Comparison of ENCODE assay signal across 8 cellular contexts in the genomic region with DNA sequence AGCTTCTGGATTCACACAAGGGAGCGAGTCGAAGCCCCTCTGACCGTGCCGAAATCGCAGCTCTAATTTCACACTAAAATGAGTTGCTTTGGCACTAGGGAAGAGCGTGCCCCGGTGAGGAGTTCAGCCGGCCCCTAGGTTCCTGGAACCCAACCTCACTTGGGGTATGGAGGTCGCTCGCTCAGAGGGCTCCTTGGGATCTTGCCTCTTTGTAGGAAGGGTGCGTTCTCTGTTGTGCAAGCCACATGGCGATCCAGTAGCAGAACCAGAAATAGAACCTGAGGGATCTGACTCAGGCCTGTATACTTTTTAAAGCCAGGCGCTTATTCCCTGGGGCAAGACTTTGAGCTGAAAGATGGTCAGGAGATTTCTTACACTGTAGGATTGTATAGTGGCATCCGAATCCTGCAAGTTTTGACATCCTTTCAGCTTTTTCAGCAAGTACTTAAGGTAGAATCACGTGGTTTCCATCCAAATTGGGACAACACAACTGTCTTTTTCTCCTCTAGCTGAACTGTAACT. TPM values are rescaled to one million over a fixed set of nuclear protein-coding genes. Genes with fewer than 3 reads are reported as not detected.
DNase-seq lines count a peak whose midpoint lies in the region; ATAC-seq and TF ChIP-seq lines count a peak whose summit lies in the region.

No MANE protein-coding gene starts in this region.

- H3K27ac Mint-ChIP-seq in activated CD4-positive, alpha-beta T cell treated with anti-CD3 and anti-CD28 coated beads, Interleukin-2, amount 10 ng/mL, durations not matched to agents 24 days and 14 days = peak overlapping the region; percentile 93
- peak overlapping the region; percentile 92 for H3K27ac Mint-ChIP-seq in activated naive CD8-positive, alpha-beta T cell

- intact Hi-C loops in activated CD4-positive, alpha-beta T cell treated with anti-CD3 and anti-CD28 coated beads, Interleukin-2, amount 10 ng/mL, durations not matched to agents 24 days and 14 days (cut with micrococcal nuclease) = loop anchor here (5.0 kb wide), 3 partner anchors 216 to 696 kb away; partner anchors contain the start of genes INSM1 and NAA20

- peaks cover 7% of the 10 kb centered on the region for H3K36me3 Mint-ChIP-seq in activated CD4-positive, alpha-beta T cell treated with anti-CD3 and anti-CD28 coated beads, Interleukin-2, amount 10 ng/mL, durations not matched to agents 24 days and 14 days (ENCODE audit: low read depth)
- H3K36me3 Mint-ChIP-seq in activated naive CD8-positive, alpha-beta T cell = no peaks in the 10 kb centered on the region

- peaks cover 3% of the 10 kb centered on the region for H3K27me3 Mint-ChIP-seq in activated CD4-positive, alpha-beta T cell treated with anti-CD3 and anti-CD28 coated beads, Interleukin-2, amount 10 ng/mL, durations not matched to agents 24 days and 14 days
- no peaks in the 10 kb centered on the region for H3K27me3 Mint-ChIP-seq in activated naive CD8-positive, alpha-beta T cell

- H3K4me3 Mint-ChIP-seq in activated CD4-positive, alpha-beta T cell treated with anti-CD3 and anti-CD28 coated beads, Interleukin-2, amount 10 ng/mL, durations not matched to agents 24 days and 14 days = peak overlapping the region; percentile 93
- H3K4me3 Mint-ChIP-seq in activated naive CD8-positive, alpha-beta T cell = peak overlapping the region; percentile 91

- DNase-seq in activated CD4-positive, alpha-beta T cell treated with anti-CD3 and anti-CD28 coated beads, Interleukin-2, amount 10 ng/mL, durations not matched to agents 24 days and 14 days = no peak
- no peak for DNase-seq in activated CD4-positive, alpha-beta T cell treated with anti-CD3 and anti-CD28 coated beads for 1 hour
- DNase-seq in NCI-H526 treated with DMSO at 0.1 percent for 48 hours (lab: John Stamatoyannopoulos, UW) (no peak), GM13976 (ENCODE audit: low spot score) (no peak)

- H3K36me3 ChIP-seq in iPS-20b (ENCODE audit: insufficient read depth, low read depth, low read length) (no peaks in the 10 kb centered on the region), stomach smooth muscle (ENCODE audit: control insufficient read depth in 2 of 2, insufficient read depth in 2 of 2, low read length in 2 of 2) (no peaks in the 10 kb centered on the region)

- peak overlapping the region; percentile 82 for H3K4me3 ChIP-seq in iPS-20b (ENCODE audit: low read length)
- H3K4me3 ChIP-seq in stomach smooth muscle (ENCODE audit: low read length in 2 of 2) = peak overlapping the region; percentile 64 to 83

- no peak for ATAC-seq in GM19324 (IDR thresholded peaks at IDR 0.05; ENCODE audit: low FRiP score, unreplicated experiment)

- in situ Hi-C loops in GM13976 (cut with MboI; ENCODE audit: low sequenced_read_pairs, unreplicated experiment) = no loop called here

- TF ChIP-seq CTCF in GM13976 (IDR thresholded peaks at IDR 0.05; ENCODE audit: borderline replicate concordance, control extremely low read depth, extremely low read depth, insufficient read depth, missing control alignments) = no peak

- H3K27ac ChIP-seq in iPS-20b (ENCODE audit: low read length) (peak overlapping the region; percentile 51), stomach smooth muscle (ENCODE audit: low read length) (peak overlapping the region; percentile 75)

- H3K27me3 ChIP-seq in iPS-20b (ENCODE audit: insufficient read depth, low read length) = no peaks in the 10 kb centered on the region
- H3K27me3 ChIP-seq in stomach smooth muscle (ENCODE audit: control insufficient read depth in 1 of 2, insufficient read depth in 2 of 2, low read length in 2 of 2) = no peaks in the 10 kb centered on the region

- H3K9me3 ChIP-seq in iPS-20b (ENCODE audit: insufficient read depth, low read depth, low read length) (no peaks in the 10 kb centered on the region), stomach smooth muscle (ENCODE audit: control insufficient read depth in 2 of 2, low read length in 2 of 2) (no peaks in the 10 kb centered on the region)

- peak overlapping the region; percentile 84; the same call in 1 of the 2 replicates for H3K9ac ChIP-seq in iPS-20b (ENCODE audit: low read depth, low read length)
- H3K9ac ChIP-seq in stomach smooth muscle (ENCODE audit: low read length in 2 of 2) = peak overlapping the region; percentile 49 to 74

- H3K4me1 ChIP-seq in iPS-20b (ENCODE audit: insufficient read depth, low read length) = peaks cover 14% of the 10 kb centered on the region
- peaks cover 11% of the 10 kb centered on the region for H3K4me1 ChIP-seq in stomach smooth muscle (ENCODE audit: control insufficient read depth, insufficient read depth, low read length)

- H3K9me3 Mint-ChIP-seq in activated CD4-positive, alpha-beta T cell treated with anti-CD3 and anti-CD28 coated beads, Interleukin-2, amount 10 ng/mL, durations not matched to agents 24 days and 14 days = no peaks in the 10 kb centered on the region
- H3K9me3 Mint-ChIP-seq in activated naive CD8-positive, alpha-beta T cell (ENCODE audit: low read depth) = no peaks in the 10 kb centered on the region

- H3K4me1 Mint-ChIP-seq in activated CD4-positive, alpha-beta T cell treated with anti-CD3 and anti-CD28 coated beads, Interleukin-2, amount 10 ng/mL, durations not matched to agents 24 days and 14 days = peaks cover 29% of the 10 kb centered on the region
- peaks cover 31% of the 10 kb centered on the region for H3K4me1 Mint-ChIP-seq in activated naive CD8-positive, alpha-beta T cell (ENCODE audit: low read depth)

RNA-seq across cellular contexts. Expression of gene RALGAPA2, which starts 0.9 kb away (rescaled TPM):
- total RNA-seq in activated CD4-positive, alpha-beta T cell treated with anti-CD3 and anti-CD28 coated beads, Interleukin-2, amount 10 ng/mL, durations not matched to agents 24 days and 14 days = 14.6 and 18.7 TPM in 2 replicates
